In the genomic region with DNA sequence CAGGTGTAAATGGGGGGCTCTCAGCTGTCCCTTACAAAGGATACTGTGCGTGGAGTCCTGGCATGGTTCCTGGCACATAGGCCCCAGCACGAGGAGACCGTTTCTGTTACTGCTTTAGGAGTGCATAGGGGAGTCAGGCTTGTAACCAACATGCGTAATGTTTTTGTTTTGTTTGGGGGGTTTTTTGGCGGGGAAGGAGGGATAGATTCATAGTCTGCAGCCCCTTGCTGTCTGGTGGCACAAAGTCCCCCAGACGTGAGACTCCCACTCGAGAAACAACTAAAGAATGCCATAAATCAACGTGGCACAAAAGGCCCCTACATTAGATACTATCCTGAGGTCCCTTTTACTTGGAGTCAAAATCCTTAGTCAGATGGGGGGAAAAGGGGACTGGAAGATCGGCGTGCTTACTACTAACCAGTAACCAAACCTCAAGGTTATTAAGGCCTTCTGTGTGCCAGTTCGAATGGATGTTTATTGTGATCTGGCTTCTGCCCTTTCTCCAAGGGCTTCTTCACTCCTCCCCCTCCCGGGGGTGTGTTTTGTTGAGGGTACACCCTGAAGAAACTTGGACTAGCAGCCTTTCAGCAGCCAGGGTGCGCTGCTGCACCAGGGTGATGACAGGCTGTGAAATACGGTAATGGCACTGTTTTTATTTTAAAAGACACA, we compare ENCODE assay signal across 8 cellular contexts. TPM values are rescaled to one million over a fixed set of nuclear protein-coding genes. Genes with fewer than 3 reads are reported as not detected.
DNase-seq lines count a peak whose midpoint lies in the region; TF ChIP-seq lines count a peak whose summit lies in the region.

No MANE protein-coding gene starts in this region.

- peaks cover 37% of the 10 kb centered on the region for H3K36me3 ChIP-seq in H7 (replicated peaks; ENCODE audit: control insufficient read depth, insufficient read depth, low read length)
- H3K36me3 ChIP-seq in osteoblast (ENCODE audit: insufficient read depth, low read length), result peaks cover 42% of the 10 kb centered on the region
- H3K36me3 ChIP-seq in testis (ENCODE audit: low read depth, missing control alignments), result no peaks in the 10 kb centered on the region

- H3K27ac Mint-ChIP-seq in activated naive CD4-positive, alpha-beta T cell treated with anti-CD3 and anti-CD28 coated beads, Interleukin-2, amount 10 ng/mL, durations not matched to agents 7 days and 5 days, result peak overlapping the region; percentile 97

- peak overlapping the region; percentile 89 for H3K4me2 ChIP-seq in osteoblast (ENCODE audit: insufficient read depth, low read length)

- peaks cover 69% of the 10 kb centered on the region for H3K4me1 Mint-ChIP-seq in activated naive CD4-positive, alpha-beta T cell treated with anti-CD3 and anti-CD28 coated beads, Interleukin-2, amount 10 ng/mL, durations not matched to agents 7 days and 5 days

- peaks cover 35% of the 10 kb centered on the region for H3K4me1 ChIP-seq in osteoblast (ENCODE audit: insufficient read depth, low read length)
- H3K4me1 ChIP-seq in testis, result peaks cover 38% of the 10 kb centered on the region

- WGBS in testis, 2 donors, result 0 to 1% methylated on average over 14 of the region's 14 CpGs

- TF ChIP-seq CTCF in osteoblast (IDR thresholded peaks at IDR 0.05; ENCODE audit: extremely low read depth, low read depth, low read length), result peak; percentile 98
- TF ChIP-seq CTCF in testis (IDR thresholded peaks at IDR 0.05), result peak; percentile 77 to 89 (median 81)

- peak overlapping the region; percentile 71 for H3K27ac ChIP-seq in osteoblast (ENCODE audit: low read depth, low read length)
- peak overlapping the region; percentile 86 to 90 for H3K27ac ChIP-seq in testis

- CTCF ChIA-PET in activated naive CD4-positive, alpha-beta T cell treated with anti-CD3 and anti-CD28 coated beads, Interleukin-2, amount 10 ng/mL, durations not matched to agents 7 days and 5 days (lab: Charles Lee), result interaction anchor here (0.9 to 15.3 kb wide), 14 partner anchors 10 to 387 kb away, joined by 3 to 268 read pairs (median 5); partner anchors contain the start of gene SELPLG

- in situ Hi-C loops in SK-MEL-5 (cut with HindIII; ENCODE audit: low pct_unique_long_range_greater_than_20kb, low sequenced_read_pairs), result no loop called here

- DNase-seq in DMS53 (lab: John Stamatoyannopoulos, UW), result peak; percentile 97
- DNase-seq in H7, result peak; percentile 92
- DNase-seq in MV-4-11 (lab: John Stamatoyannopoulos, UW), result peak; percentile 86
- DNase-seq in SK-MEL-5 (ENCODE audit: low read depth, low spot score), result peak; percentile 94
- DNase-seq in activated naive CD4-positive, alpha-beta T cell treated with anti-CD3 and anti-CD28 coated beads, Interleukin-2, amount 10 ng/mL, durations not matched to agents 7 days and 5 days, result peak; percentile 92
- peak; percentile 82 for DNase-seq in glomerular visceral epithelial cell (ENCODE audit: extremely low spot score)
- DNase-seq in osteoblast (ENCODE audit: insufficient read length, low spot score, missing footprints), result peak; percentile 92
- peak; percentile 93 for DNase-seq in testis

- H3K27me3 Mint-ChIP-seq in activated naive CD4-positive, alpha-beta T cell treated with anti-CD3 and anti-CD28 coated beads, Interleukin-2, amount 10 ng/mL, durations not matched to agents 7 days and 5 days, result no peaks in the 10 kb centered on the region

- no peaks in the 10 kb centered on the region for H3K9me3 Mint-ChIP-seq in activated naive CD4-positive, alpha-beta T cell treated with anti-CD3 and anti-CD28 coated beads, Interleukin-2, amount 10 ng/mL, durations not matched to agents 7 days and 5 days

- peaks cover 15% of the 10 kb centered on the region for H4K20me1 ChIP-seq in osteoblast (ENCODE audit: insufficient read depth, low read length)

- H3K9me3 ChIP-seq in osteoblast (ENCODE audit: low read depth, low read length), result no peaks in the 10 kb centered on the region
- H3K9me3 ChIP-seq in testis, result no peaks in the 10 kb centered on the region

- H3K36me3 Mint-ChIP-seq in activated naive CD4-positive, alpha-beta T cell treated with anti-CD3 and anti-CD28 coated beads, Interleukin-2, amount 10 ng/mL, durations not matched to agents 7 days and 5 days, result peaks cover 41% of the 10 kb centered on the region

- H3K4me3 Mint-ChIP-seq in activated naive CD4-positive, alpha-beta T cell treated with anti-CD3 and anti-CD28 coated beads, Interleukin-2, amount 10 ng/mL, durations not matched to agents 7 days and 5 days, result peak overlapping the region; percentile 98

- H3K79me2 ChIP-seq in osteoblast (ENCODE audit: insufficient read depth, low read length), result peaks cover 45% of the 10 kb centered on the region

- H3K27me3 ChIP-seq in H7 (ENCODE audit: control insufficient read depth, insufficient read depth, low read length) (no peaks in the 10 kb centered on the region), osteoblast (ENCODE audit: insufficient read depth, low read length) (no peaks in the 10 kb centered on the region), testis (no peaks in the 10 kb centered on the region)

- intact Hi-C loops in testis (cut with DNase I; ENCODE audit: low total_unique reads), result no loop called here

- H3K4me3 ChIP-seq in H7 (ENCODE audit: insufficient read depth, low read depth, low read length), result peak overlapping the region; percentile 83
- peak overlapping the region; percentile 88 for H3K4me3 ChIP-seq in osteoblast (ENCODE audit: insufficient read depth, low read length)
- H3K4me3 ChIP-seq in testis, result peak overlapping the region; percentile 91 to 93

- H2AFZ ChIP-seq in osteoblast (ENCODE audit: low read length), result peak overlapping the region; percentile 24

- TF ChIP-seq POLR2A in testis (IDR thresholded peaks at IDR 0.05), result no peak

RNA-seq across cellular contexts. Expression of gene ISCU, which starts 0.9 kb away (rescaled TPM):
- 89.3 and 97.3 TPM in 2 replicates for total RNA-seq in H7 (2014; rRNA removed; shearing (Covaris generic))
- 162 and 163 TPM in 2 replicates for total RNA-seq in SK-MEL-5 (2014; rRNA removed; shearing (Covaris generic))
- 89.5 and 99.5 TPM in 2 replicates for polyA plus RNA-seq in SK-MEL-5 (2015; cell fraction: cytosol; rRNA removed)
- 237 and 257 TPM in 2 replicates for polyA plus RNA-seq in SK-MEL-5 (2015; cell fraction: nucleus; rRNA removed)
- total RNA-seq in osteoblast (166 and 184 TPM in 2 replicates), testis (100 to 1,000 TPM; 221 to 238 TPM)
- 217 TPM for polyA plus RNA-seq in testis (ENCODE audit: insufficient read depth, low read depth, low replicate concordance)

RNA-seq across cellular contexts. Expression of gene SART3, which starts 2.3 kb away (rescaled TPM):
- total RNA-seq in H7 (2014; rRNA removed; shearing (Covaris generic)), result 89.7 and 124 TPM in 2 replicates
- 66.3 and 84.2 TPM in 2 replicates for total RNA-seq in SK-MEL-5 (2014; rRNA removed; shearing (Covaris generic))
- polyA plus RNA-seq in SK-MEL-5 (2015; cell fraction: cytosol; rRNA removed), result 50.9 and 63.2 TPM in 2 replicates
- polyA plus RNA-seq in SK-MEL-5 (2015; cell fraction: nucleus; rRNA removed), result 81.0 and 101 TPM in 2 replicates
- 39.8 and 57.9 TPM in 2 replicates for total RNA-seq in osteoblast
- total RNA-seq in testis, result 100 to 1,000 TPM; 115 to 116 TPM
- 48.6 TPM for polyA plus RNA-seq in testis (ENCODE audit: insufficient read depth, low read depth, low replicate concordance)

RNA-seq across cellular contexts. Expression of gene TMEM119, which starts 34.6 kb away (rescaled TPM):
- total RNA-seq in H7 (2014; rRNA removed; shearing (Covaris generic)), result 0.24 and 0.85 TPM in 2 replicates
- total RNA-seq in SK-MEL-5 (2014; rRNA removed; shearing (Covaris generic)), result not detected in 2 replicates
- polyA plus RNA-seq in SK-MEL-5 (2015; cell fraction: cytosol; rRNA removed), result 0.22 TPM in 1 of 2 replicates, not detected in the other
- polyA plus RNA-seq in SK-MEL-5 (2015; cell fraction: nucleus; rRNA removed), result not detected in 2 replicates
- total RNA-seq in osteoblast (359 and 362 TPM in 2 replicates), testis (1 to 10 TPM; 5.3 to 9.6 TPM)
- polyA plus RNA-seq in testis (ENCODE audit: insufficient read depth, low read depth, low replicate concordance), result 17.1 TPM

RNA-seq across cellular contexts. Expression of gene FICD, which starts 48.2 kb away (rescaled TPM):
- 4.4 and 5.7 TPM in 2 replicates for total RNA-seq in H7 (2014; rRNA removed; shearing (Covaris generic))
- 6.1 and 7.4 TPM in 2 replicates for total RNA-seq in SK-MEL-5 (2014; rRNA removed; shearing (Covaris generic))
- 3.9 and 4.2 TPM in 2 replicates for polyA plus RNA-seq in SK-MEL-5 (2015; cell fraction: cytosol; rRNA removed)
- polyA plus RNA-seq in SK-MEL-5 (2015; cell fraction: nucleus; rRNA removed), result 3.6 and 5.2 TPM in 2 replicates
- total RNA-seq in osteoblast (5.4 and 7.7 TPM in 2 replicates), testis (10 to 100 TPM; 10.0 to 10.5 TPM)
- polyA plus RNA-seq in testis (ENCODE audit: insufficient read depth, low read depth, low replicate concordance), result 16.7 TPM

Comparison
In these comparisons a context has a peak if more than half of its experiments do, and no peak if none do; other contexts are left out.
1. Peak in every context shown above with its lines: DNase-seq, H3K4me3 ChIP-seq and H3K27ac ChIP-seq.
2. RNA of gene TMEM119, which starts 34.6 kb away (total RNA-seq): 359 to 362 TPM in osteoblast; 5.3 to 9.6 TPM in testis, 0.24 to 0.85 TPM in H7 and not detected in SK-MEL-5; every median in the first group is over 10 times any median in the second.